In the genomic region with DNA sequence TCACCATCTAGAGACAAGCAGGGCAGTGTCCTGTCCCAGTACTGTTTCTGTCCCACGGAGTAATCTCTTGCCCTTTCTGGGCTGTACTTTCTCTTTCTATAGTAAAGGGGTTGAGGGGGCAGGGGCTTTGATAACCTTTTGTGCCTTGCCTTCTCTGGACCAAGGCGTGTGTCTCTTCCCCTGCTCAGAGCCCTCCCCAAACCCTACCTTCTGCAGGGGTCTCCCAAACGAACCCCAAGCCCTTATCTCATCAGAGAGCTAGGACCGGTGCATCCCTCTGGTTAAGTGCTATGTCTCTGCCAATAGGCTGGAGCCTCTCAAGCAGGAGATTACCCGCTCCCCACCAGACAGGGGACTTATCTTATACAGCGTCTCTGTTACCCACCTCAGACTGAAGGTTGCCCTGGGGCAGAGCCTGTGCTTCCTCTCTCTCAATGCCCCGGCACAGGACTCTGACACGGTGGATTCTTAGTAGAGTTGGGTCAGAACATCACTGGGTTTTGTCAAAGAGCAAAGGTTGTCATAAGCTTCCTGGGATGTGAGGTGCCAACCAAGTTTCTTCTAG, we compare ENCODE assay signal across 8 cellular contexts. TPM values are rescaled to one million over a fixed set of nuclear protein-coding genes. Genes with fewer than 3 reads are reported as not detected.
DNase-seq lines count a peak whose midpoint lies in the region; ATAC-seq and TF ChIP-seq lines count a peak whose summit lies in the region.

No MANE protein-coding gene starts in this region.

- DNase-seq in T-cell: peak in 10 of 34 experiments; percentile 13 to 42 (median 30)
- DNase-seq in epithelial cell of proximal tubule (ENCODE audit: low read depth): no peak
- DNase-seq in KG1 (lab: John Stamatoyannopoulos, UW): no peak
- no peak for DNase-seq in NCI-H1417 (lab: John Stamatoyannopoulos, UW)

- H3K9me3 Mint-ChIP-seq in T-cell: no peaks in the 10 kb centered on the region

- H3K36me3 ChIP-seq in rectal smooth muscle tissue (ENCODE audit: control insufficient read depth, insufficient read depth, low read length): peaks cover 1% of the 10 kb centered on the region

- H3K4me3 Mint-ChIP-seq in T-cell: peak overlapping the region; percentile 87 to 96 (median 94)

- POLR2A ChIA-PET in T-cell (lab: Charles Lee): interaction anchor here in 1 of 2 donors (0.5 kb wide), 1 partner anchor 37 kb away, joined by 3 read pairs; no protein-coding TSS in a partner anchor

- no peaks in the 10 kb centered on the region for H3K27me3 ChIP-seq in rectal smooth muscle tissue (ENCODE audit: control insufficient read depth, insufficient read depth, low read length)

- no peaks in the 10 kb centered on the region for H3K27me3 Mint-ChIP-seq in T-cell

- H3K36me3 Mint-ChIP-seq in T-cell: peaks cover 8% of the 10 kb centered on the region

- peaks cover 59 to 77% (median 70%) of the 10 kb centered on the region in 3 donors for H3K4me1 Mint-ChIP-seq in T-cell

- TF ChIP-seq CTCF in GM12875 (IDR thresholded peaks at IDR 0.05; ENCODE audit: borderline replicate concordance, insufficient read depth, low read depth, low read length) (no peak), epithelial cell of proximal tubule (conservative IDR thresholded peaks at IDR 0.05; ENCODE audit: low read depth, low read length) (no peak)

- H3K4me3 ChIP-seq in GM12875 (ENCODE audit: low read depth, low read length) (peak overlapping the region; percentile 91), epithelial cell of proximal tubule (ENCODE audit: low read depth, low read length) (peak overlapping the region; percentile 29), rectal smooth muscle tissue (ENCODE audit: low read length) (peak overlapping the region; percentile 94)

- H3K9ac ChIP-seq in rectal smooth muscle tissue (ENCODE audit: low read length): peak overlapping the region; percentile 52

- peak overlapping the region; percentile 56 for H3K27ac ChIP-seq in rectal smooth muscle tissue (ENCODE audit: low read depth, low read length)

- CTCF ChIA-PET in T-cell (lab: Charles Lee): interaction anchor here (0.6 to 2.1 kb wide), 3 partner anchors 37 to 158 kb away, joined by 3 to 9 read pairs (median 8); no protein-coding TSS in a partner anchor

- H3K27ac Mint-ChIP-seq in T-cell: peak overlapping the region; percentile 92 to 95

- H3K4me1 ChIP-seq in rectal smooth muscle tissue (ENCODE audit: control insufficient read depth, insufficient read depth, low read length): peaks cover 27% of the 10 kb centered on the region

- ATAC-seq in T-cell (replicated peaks in 1 of 4) (peak in 2 of 4 experiments; percentile 6 to 26), HG02610 (IDR thresholded peaks at IDR 0.05; ENCODE audit: unreplicated experiment) (no peak), GM18873 (IDR thresholded peaks at IDR 0.05; ENCODE audit: low FRiP score, unreplicated experiment) (no peak)

RNA-seq across cellular contexts. Expression of a gene that starts 2.9 kb away (rescaled TPM):
- total RNA-seq in T-cell (10 to 100 TPM in 4 of 5 donors, 1 to 10 TPM in 1; 9.2 to 22.7 (median 17.1) TPM), epithelial cell of proximal tubule (3.9 and 6.4 TPM in 2 replicates)

RNA-seq across cellular contexts. Expression of a gene that starts 19.2 kb away (rescaled TPM):
- total RNA-seq in T-cell: 1 to 10 TPM in 3 of 5 donors, under 1 TPM in 2; 0.88 to 4.1 (median 1.1) TPM
- 23.3 and 27.6 TPM in 2 replicates for total RNA-seq in epithelial cell of proximal tubule

Comparison
In these comparisons a context has a peak if more than half of its experiments do, and no peak if none do; other contexts are left out.
1. H3K4me3 ChIP-seq: peak in every context shown above with its lines; median percentile 94 in rectal smooth muscle tissue; 91 in GM12875; 29 in epithelial cell of proximal tubule.